8 cellular contexts compared by ENCODE assay signal in the genomic region with DNA sequence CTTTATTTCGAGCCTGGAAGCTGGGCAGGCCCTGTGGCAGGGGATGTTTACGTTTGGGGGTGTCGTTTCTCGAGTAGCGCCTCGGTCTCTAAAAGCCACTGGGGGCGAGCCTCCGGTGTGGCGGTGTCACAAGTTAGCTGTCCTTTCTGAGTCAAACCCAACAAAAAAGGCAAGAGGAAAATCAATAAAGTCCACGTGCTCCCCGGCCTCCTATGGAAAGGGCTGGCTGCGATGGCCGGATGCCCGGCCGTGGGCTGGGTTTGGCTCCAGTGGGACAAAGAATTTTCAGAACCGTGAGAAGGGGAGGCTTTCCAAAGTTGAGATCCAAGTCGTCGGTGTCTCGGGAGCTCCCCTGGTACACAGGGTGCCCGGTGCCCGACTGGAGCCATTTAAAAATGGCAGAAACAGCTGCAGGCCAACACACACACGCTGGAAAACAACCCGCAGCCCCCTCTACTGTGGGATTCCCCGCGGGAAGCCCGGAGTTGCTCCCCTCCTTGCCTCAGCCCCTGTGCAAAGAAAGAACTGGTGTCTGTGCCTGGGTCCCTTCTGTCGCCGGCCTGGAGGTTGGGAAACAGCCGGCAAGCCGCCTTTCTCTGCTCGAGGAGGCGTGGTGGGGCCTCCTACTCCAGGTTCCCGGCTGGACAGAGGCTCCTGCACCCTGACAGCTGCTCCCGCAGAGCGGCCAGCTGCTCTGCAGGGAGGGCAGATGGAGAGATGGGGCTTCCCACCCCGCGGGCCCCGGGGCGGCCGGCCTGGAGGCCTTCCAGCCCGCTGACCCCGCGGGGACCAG. TPM values are rescaled to one million over a fixed set of nuclear protein-coding genes. Genes with fewer than 3 reads are reported as not detected.
DNase-seq lines count a peak whose midpoint lies in the region; ATAC-seq and TF ChIP-seq lines count a peak whose summit lies in the region.

No MANE protein-coding gene starts in this region.

- H3K36me3 ChIP-seq in ACC112 (ENCODE audit: insufficient read depth, low read length) (no peaks in the 10 kb centered on the region), cardiac muscle cell (no peaks in the 10 kb centered on the region)

- no peaks in the 10 kb centered on the region for H3K9me3 ChIP-seq in cardiac muscle cell (ENCODE audit: low read depth)

- H2AFZ ChIP-seq in ACC112 (ENCODE audit: low read length, unreplicated experiment), result peak overlapping the region; percentile 82

- TF ChIP-seq CTCF in GM10266 (IDR thresholded peaks at IDR 0.05; ENCODE audit: control insufficient read depth, insufficient read depth, low read depth, missing control alignments) (no peak), cardiac muscle cell (IDR thresholded peaks at IDR 0.05; ENCODE audit: low read depth, low read length) (no peak)

- H3K27me3 ChIP-seq in ACC112 (ENCODE audit: insufficient read depth, low read length) (no peaks in the 10 kb centered on the region), cardiac muscle cell (no peaks in the 10 kb centered on the region)

- no peak for ATAC-seq in HG02884 (IDR thresholded peaks at IDR 0.05; ENCODE audit: unreplicated experiment)
- ATAC-seq in HG03159 (IDR thresholded peaks at IDR 0.05; ENCODE audit: unreplicated experiment), result no peak

- H3K4me1 ChIP-seq in ACC112 (ENCODE audit: control insufficient read depth, insufficient read depth, low read length, unreplicated experiment) (peaks cover 2% of the 10 kb centered on the region), cardiac muscle cell (ENCODE audit: low read depth) (peaks cover 9% of the 10 kb centered on the region)

- peak overlapping the region; percentile 93 for H3K4me3 ChIP-seq in ACC112 (ENCODE audit: low read depth, low read length)
- peak overlapping the region; percentile 75 for H3K4me3 ChIP-seq in cardiac muscle cell

- H3K79me2 ChIP-seq in ACC112 (ENCODE audit: control insufficient read depth, insufficient read depth, low read length, unreplicated experiment), result peaks cover 6% of the 10 kb centered on the region

- H3K27ac ChIP-seq in ACC112 (ENCODE audit: low read depth, low read length) (peak overlapping the region; percentile 27; the same call in 1 of the 2 replicates), cardiac muscle cell (peak overlapping the region; percentile 63)

- DNase-seq in GM10266 (ENCODE audit: extremely low spot score), result peak; percentile 86
- peak; percentile 41 for DNase-seq in NCI-H2196 treated with DMSO at 0.1 percent for 48 hours (lab: John Stamatoyannopoulos, UW; ENCODE audit: unreplicated experiment)
- DNase-seq in amygdala (lab: John Stamatoyannopoulos, UW), result peak in 47 of 56 donors; percentile 26 to 78 (median 57)
- peak; percentile 57 to 70 for DNase-seq in cardiac muscle cell (ENCODE audit: low read depth in 1 of 2, low spot score in 1 of 2)
- DNase-seq in nucleus accumbens (lab: John Stamatoyannopoulos, UW), result peak in 52 of 56 donors; percentile 13 to 80 (median 57)

RNA-seq across cellular contexts. Expression of gene BCL7A, which starts 1.9 kb away (rescaled TPM):
- total RNA-seq in cardiac muscle cell, result 16.2 and 30.5 TPM in 2 replicates
- 19.1 and 20.8 TPM in 2 replicates for polyA plus RNA-seq in cardiac muscle cell

RNA-seq across cellular contexts. Expression of gene MLXIP, which starts 55.0 kb away (rescaled TPM):
- total RNA-seq in cardiac muscle cell, result 5.5 and 8.2 TPM in 2 replicates
- 11.0 and 13.7 TPM in 2 replicates for polyA plus RNA-seq in cardiac muscle cell
